In the genomic region with DNA sequence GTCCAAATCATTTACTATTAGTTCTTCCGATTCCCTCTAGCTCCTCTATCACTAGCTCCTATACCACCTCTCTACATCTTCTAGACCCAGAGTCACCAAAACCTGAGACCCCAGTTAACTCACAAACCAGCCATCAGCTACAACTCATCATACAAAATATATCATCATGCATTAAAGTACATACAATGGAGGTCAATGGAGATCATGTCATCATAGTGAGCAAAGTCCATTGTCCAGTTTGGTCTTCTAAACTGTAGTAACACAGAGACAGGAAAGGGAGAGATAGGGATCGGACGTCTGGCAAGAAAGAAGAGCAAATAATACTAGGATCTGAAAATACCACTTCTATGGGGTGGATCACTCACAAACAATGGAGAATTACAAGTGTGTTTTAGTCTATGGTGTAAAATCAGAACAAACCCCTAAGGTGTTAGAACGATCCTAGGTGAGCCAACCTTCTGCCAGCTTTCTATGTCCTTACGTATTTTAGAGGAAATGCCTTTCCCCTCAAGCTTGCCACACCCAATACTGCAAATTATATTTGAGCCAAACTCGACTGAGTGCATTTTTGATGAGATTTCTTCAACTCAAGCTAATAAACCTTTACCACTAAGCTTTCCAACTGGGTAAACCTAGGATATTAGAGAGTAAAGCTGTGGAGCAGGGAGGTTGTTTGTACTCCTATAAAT, we compare ENCODE assay signal across 21 cellular contexts. TPM values are rescaled to one million over a fixed set of nuclear protein-coding genes. Genes with fewer than 3 reads are reported as not detected.
DNase-seq lines count a peak whose midpoint lies in the region; ATAC-seq and TF ChIP-seq lines count a peak whose summit lies in the region.
"Had no signal": no experiment of that assay in that cellular context is flagged by ENCODE, and none has a peak within 500 bp of the region (broad histone marks: within the 10 kb centered on the region; RNA-seq: fewer than 3 reads in every experiment).

No MANE protein-coding gene starts in this region.

- H4K20me1 ChIP-seq in Loucy (ENCODE audit: insufficient read depth, low read length, poor library complexity, severe bottlenecking) = peaks cover 50% of the 10 kb centered on the region

- 94% methylated on average over 5 of the region's 6 CpGs for WGBS in mesenchymal stem cell
- WGBS in spleen, 5 donors = 62 to 73% (median 64%) methylated on average over 6 of the region's 6 CpGs

- H3K14ac ChIP-seq in mesenchymal stem cell (ENCODE audit: low read length in 2 of 2) = no peak overlapping the region

- DNase-seq in CD4-positive, alpha-beta T cell = no peak
- no peak for DNase-seq in epithelial cell of prostate (ENCODE audit: low read depth, low spot score)
- no peak for DNase-seq in COLO829 (ENCODE audit: low spot score)
- DNase-seq in mesenchymal stem cell = no peak
- DNase-seq in spleen = no peak
- DNase-seq: activated naive CD4-positive, alpha-beta T cell treated with anti-CD3 and anti-CD28 coated beads, Interleukin-2, amount 50 U/mL, for 16 hours; body of pancreas; EL; KG1; mucosa of descending colon; NCI-H1092; NCI-H524; stimulated activated naive CD4-positive, alpha-beta T cell had no signal

- peaks cover 74% of the 10 kb centered on the region for H3K79me2 ChIP-seq in Loucy (ENCODE audit: insufficient read depth, low read length)

- H3K18ac ChIP-seq in mesenchymal stem cell (ENCODE audit: low read depth in 1 of 2, low read length in 2 of 2) = no peak overlapping the region

- H3K36me3 ChIP-seq in Loucy (ENCODE audit: insufficient read depth, low read length) (peaks cover 12% of the 10 kb centered on the region; the same call in 1 of the 2 replicates), neutrophil (peaks cover 32% of the 10 kb centered on the region), mesenchymal stem cell (ENCODE audit: control insufficient read depth in 1 of 2, insufficient read depth in 2 of 2, low read depth in 1 of 2, low read length in 2 of 2) (peaks cover 20 to 21% of the 10 kb centered on the region in 2 experiments), spleen (peaks cover 0 to 34% (median 19%) of the 10 kb centered on the region in 6 donors)

- no peak overlapping the region for H2BK5ac ChIP-seq in mesenchymal stem cell (ENCODE audit: low read depth, low read length, poor library complexity, severe bottlenecking)

- intact Hi-C loops in CD4-positive, alpha-beta T cell (cut with DNase I, micrococcal nuclease) = no loop called here
- intact Hi-C loops in spleen (cut with DNase I; ENCODE audit: low total_unique reads) = no loop called here

- peak overlapping the region; percentile 28 for H3K27ac Mint-ChIP-seq in CD4-positive, alpha-beta T cell
- H3K27ac Mint-ChIP-seq: GM23338 had no signal

- no peak overlapping the region for H2AK5ac ChIP-seq in mesenchymal stem cell (ENCODE audit: low read length, severe bottlenecking)

- H3K9me3 ChIP-seq in CD4-positive, alpha-beta T cell (ENCODE audit: control insufficient read depth, low read length) = no peaks in the 10 kb centered on the region
- H3K9me3 ChIP-seq in Loucy (ENCODE audit: insufficient read depth, low read depth, low read length) = no peaks in the 10 kb centered on the region
- H3K9me3 ChIP-seq in neutrophil = no peaks in the 10 kb centered on the region
- H3K9me3 ChIP-seq in mesenchymal stem cell (ENCODE audit: control insufficient read depth, low read length) = no peaks in the 10 kb centered on the region
- no peaks in the 10 kb centered on the region for H3K9me3 ChIP-seq in spleen
- H3K9me3 ChIP-seq: body of pancreas, gastroesophageal sphincter, mucosa of descending colon, right atrium auricular region, tibial nerve had no signal

- H3K27me3 ChIP-seq in CD4-positive, alpha-beta T cell (ENCODE audit: control insufficient read depth, insufficient read depth, low read length) = no peaks in the 10 kb centered on the region
- no peaks in the 10 kb centered on the region for H3K27me3 ChIP-seq in Loucy (ENCODE audit: insufficient read depth, low read length, poor library complexity, severe bottlenecking)
- H3K27me3 ChIP-seq in neutrophil = no peaks in the 10 kb centered on the region
- no peaks in the 10 kb centered on the region for H3K27me3 ChIP-seq in mesenchymal stem cell (ENCODE audit: control insufficient read depth in 1 of 2, insufficient read depth in 1 of 2, low read length in 2 of 2)
- H3K27me3 ChIP-seq in spleen (replicated peaks in 1 of 7) = no peaks in the 10 kb centered on the region
- H3K27me3 ChIP-seq: body of pancreas, gastroesophageal sphincter, right atrium auricular region, tibial nerve had no signal

- no peaks in the 10 kb centered on the region for H3K9me3 Mint-ChIP-seq in CD4-positive, alpha-beta T cell
- H3K9me3 Mint-ChIP-seq: GM23338 had no signal

- POLR2A ChIA-PET in CD4-positive, alpha-beta T cell (lab: Charles Lee) = interaction anchor here (0.6 to 1.3 kb wide), 5 partner anchors 13 to 66 kb away, joined by 3 to 6 read pairs (median 5); a partner anchor contains a TSS

- no peak for ATAC-seq in CD4-positive, alpha-beta T cell (ENCODE audit: poor library complexity)
- no peak for ATAC-seq in GM18867 (IDR thresholded peaks at IDR 0.05; ENCODE audit: unreplicated experiment)
- ATAC-seq: body of pancreas, gastroesophageal sphincter, GM23338, mucosa of descending colon had no signal

- H2BK15ac ChIP-seq in mesenchymal stem cell (ENCODE audit: low read depth, poor library complexity, severe bottlenecking) = no peak overlapping the region

- H3K9ac ChIP-seq in Loucy (ENCODE audit: low read depth, low read length, poor library complexity, severe bottlenecking) = no peak overlapping the region
- no peak overlapping the region for H3K9ac ChIP-seq in mesenchymal stem cell (ENCODE audit: low read length)

- H3K4me2 ChIP-seq in Loucy (ENCODE audit: low read depth, low read length, poor library complexity, severe bottlenecking) (peak overlapping the region; percentile 42), mesenchymal stem cell (ENCODE audit: low read length, poor library complexity, severe bottlenecking) (no peak overlapping the region)
- H3K4me2 ChIP-seq: GM23338 had no signal

- H3K4me3 Mint-ChIP-seq in CD4-positive, alpha-beta T cell = peak overlapping the region; percentile 3
- H3K4me3 Mint-ChIP-seq: GM23338 had no signal

- H2AFZ ChIP-seq in Loucy (ENCODE audit: low read length) (no peak overlapping the region), mesenchymal stem cell (ENCODE audit: low read depth, low read length) (no peak overlapping the region)
- H2AFZ ChIP-seq: GM23338 had no signal

- H3K4me1 ChIP-seq in Loucy (ENCODE audit: insufficient read depth, low read length, poor library complexity, severe bottlenecking) = peaks cover 56% of the 10 kb centered on the region
- peaks cover 73% of the 10 kb centered on the region in 2 experiments for H3K4me1 ChIP-seq in neutrophil (ENCODE audit: control insufficient read depth in 1 of 2, insufficient read depth in 1 of 2, low read depth in 1 of 2, low read length in 1 of 2)
- H3K4me1 ChIP-seq in mesenchymal stem cell (ENCODE audit: control insufficient read depth, insufficient read depth, low read depth, low read length) = peaks cover 3% of the 10 kb centered on the region
- H3K4me1 ChIP-seq in spleen = peaks cover 31 to 79% (median 68%) of the 10 kb centered on the region in 6 donors

- H3K4me3 ChIP-seq in Loucy (ENCODE audit: low read length, poor library complexity, severe bottlenecking) (peak overlapping the region; percentile 36), neutrophil (ENCODE audit: low read depth in 1 of 2, low read length in 1 of 2) (peak overlapping the region in 1 of 2 experiments; percentile 6), mesenchymal stem cell (ENCODE audit: insufficient read depth in 1 of 2, low read depth in 1 of 2, low read length in 2 of 2) (no peak overlapping the region), spleen (peak overlapping the region in 1 of 8 donors; percentile 7)
- H3K4me3 ChIP-seq: body of pancreas, coronary artery, gastroesophageal sphincter, GM23338, mucosa of descending colon, right atrium auricular region, tibial nerve had no signal

- H3K27me3 Mint-ChIP-seq in CD4-positive, alpha-beta T cell = no peaks in the 10 kb centered on the region

- no peak overlapping the region for H4K91ac ChIP-seq in mesenchymal stem cell (ENCODE audit: low read length)

- peaks cover 56% of the 10 kb centered on the region for H3K36me3 Mint-ChIP-seq in CD4-positive, alpha-beta T cell (ENCODE audit: low read depth)

- no peak for TF ChIP-seq CTCF in CD4-positive, alpha-beta T cell (IDR thresholded peaks at IDR 0.05)
- TF ChIP-seq CTCF in Loucy (conservative IDR thresholded peaks at IDR 0.05; ENCODE audit: low read length) (no peak), neutrophil (IDR thresholded peaks at IDR 0.05) (no peak), spleen (IDR thresholded peaks at IDR 0.05 in 8 of 11, conservative IDR thresholded peaks at IDR 0.05 in 3 of 11) (no peak)

- no peak for TF ChIP-seq POLR2A in spleen (IDR thresholded peaks at IDR 0.05)

- H3K4me1 Mint-ChIP-seq in CD4-positive, alpha-beta T cell (ENCODE audit: low read depth) = peaks cover 74% of the 10 kb centered on the region

- no peak overlapping the region for H2BK12ac ChIP-seq in mesenchymal stem cell (ENCODE audit: low read length in 2 of 2)

- no peaks in the 10 kb centered on the region for H3K9me2 ChIP-seq in Loucy (replicated peaks; ENCODE audit: low read depth, low read length)

- peaks cover 34% of the 10 kb centered on the region for H3K79me1 ChIP-seq in mesenchymal stem cell (replicated peaks; ENCODE audit: low read length, poor library complexity, severe bottlenecking)

- H3K4ac ChIP-seq in mesenchymal stem cell (ENCODE audit: low read depth in 1 of 2, low read length in 2 of 2) = no peak overlapping the region

- no peak overlapping the region for H3K27ac ChIP-seq in CD4-positive, alpha-beta T cell (ENCODE audit: low read depth, low read length)
- H3K27ac ChIP-seq in epithelial cell of prostate = peak overlapping the region; percentile 97
- H3K27ac ChIP-seq in neutrophil = peak overlapping the region; percentile 93
- H3K27ac ChIP-seq in mesenchymal stem cell (ENCODE audit: low read length, poor library complexity, severe bottlenecking) = no peak overlapping the region
- H3K27ac ChIP-seq in spleen = peak overlapping the region in 4 of 8 donors; percentile 45 to 90 (median 86)
- H3K27ac ChIP-seq: right atrium auricular region had no signal

- H2BK120ac ChIP-seq in mesenchymal stem cell (ENCODE audit: low read depth, low read length) = no peak overlapping the region

- no peaks in the 10 kb centered on the region for H3F3A ChIP-seq in Loucy (ENCODE audit: low read depth)

- no peak overlapping the region for H4K8ac ChIP-seq in mesenchymal stem cell (ENCODE audit: low read length)

- CTCF ChIA-PET in CD4-positive, alpha-beta T cell (lab: Charles Lee) = interaction anchor here (0.7 kb wide), 1 partner anchor 14 kb away, joined by 4 read pairs; a partner anchor contains a TSS

- H3K23ac ChIP-seq in mesenchymal stem cell (ENCODE audit: low read length in 2 of 2) = no peak overlapping the region

RNA-seq across cellular contexts. Expression of a gene that starts 3.9 kb away (rescaled TPM):
- total RNA-seq in CD4-positive, alpha-beta T cell = 10 to 100 TPM; 91.5 to 95.6 TPM
- 84.7 TPM for polyA plus RNA-seq in mesenchymal stem cell (2013, experiment 1 of 2)
- polyA plus RNA-seq in mesenchymal stem cell (2013, experiment 2 of 2) = 85.2 TPM
- total RNA-seq in spleen = 100 to 1,000 TPM in 5 of 7 donors, 10 to 100 TPM in 2; 90.9 to 167 (median 128) TPM
- 10 to 100 TPM; 34.0 to 57.6 (median 39.7) TPM for polyA plus RNA-seq in spleen

RNA-seq across cellular contexts. Expression of a gene that starts 12.9 kb away (rescaled TPM):
- 10 to 100 TPM; 42.1 to 47.4 TPM for total RNA-seq in CD4-positive, alpha-beta T cell
- 51.5 TPM for polyA plus RNA-seq in mesenchymal stem cell (2013, experiment 1 of 2)
- 51.8 TPM for polyA plus RNA-seq in mesenchymal stem cell (2013, experiment 2 of 2)
- total RNA-seq in spleen = 10 to 100 TPM; 41.1 to 60.5 (median 51.4) TPM
- 10 to 100 TPM; 26.2 to 29.9 (median 28.9) TPM for polyA plus RNA-seq in spleen

RNA-seq across cellular contexts. Expression of a gene that starts 27.2 kb away (rescaled TPM):
- 10 to 100 TPM; 18.5 to 18.6 TPM for total RNA-seq in CD4-positive, alpha-beta T cell
- 11.6 TPM for polyA plus RNA-seq in mesenchymal stem cell (2013, experiment 1 of 2)
- 10.8 TPM for polyA plus RNA-seq in mesenchymal stem cell (2013, experiment 2 of 2)
- 10 to 100 TPM; 20.6 to 35.4 (median 24.6) TPM for total RNA-seq in spleen
- polyA plus RNA-seq in spleen = 10 to 100 TPM; 14.8 to 16.0 (median 15.8) TPM

RNA-seq across cellular contexts. Expression of a gene that starts 53.0 kb away (rescaled TPM):
- 100 to 1,000 TPM; 187 to 194 TPM for total RNA-seq in CD4-positive, alpha-beta T cell
- 42.3 TPM for polyA plus RNA-seq in mesenchymal stem cell (2013, experiment 1 of 2)
- 43.2 TPM for polyA plus RNA-seq in mesenchymal stem cell (2013, experiment 2 of 2)
- 10 to 100 TPM; 47.6 to 61.9 (median 55.8) TPM for total RNA-seq in spleen
- 10 to 100 TPM; 30.3 to 40.7 (median 35.1) TPM for polyA plus RNA-seq in spleen

Comparison
In these comparisons a context has a peak if more than half of its experiments do, and no peak if none do; other contexts are left out.
1. H3K27ac ChIP-seq: peak in epithelial cell of prostate (single experiment) and neutrophil (single experiment); none in CD4-positive, alpha-beta T cell (single experiment) and mesenchymal stem cell (single experiment).